ENCODE assay signal across 21 cellular contexts in genomic region chr6:87049779-87050178, GRCh38. TPM values are rescaled to one million over a fixed set of nuclear protein-coding genes. Genes with fewer than 3 reads are reported as not detected.
"Had no signal": no experiment of that assay in that cellular context is flagged by ENCODE, and none has a peak within 500 bp of the region (broad histone marks: within the 10 kb centered on the region; RNA-seq: fewer than 3 reads in every experiment).

No MANE protein-coding gene starts in this region.

- H3K4me1 ChIP-seq: ascending aorta, breast epithelium, gastrocnemius medialis, heart left ventricle, suprapubic skin had no signal

- FAIRE-seq: small intestine had no signal

- H3K9me3 ChIP-seq: ascending aorta, breast epithelium, gastrocnemius medialis, heart left ventricle, suprapubic skin had no signal

- H3K27me3 ChIP-seq: ascending aorta, breast epithelium, gastrocnemius medialis had no signal

- H3K27ac ChIP-seq: ascending aorta, breast epithelium, dorsolateral prefrontal cortex, gastrocnemius medialis, heart left ventricle, suprapubic skin had no signal

- H3K4me3 ChIP-seq: ascending aorta, breast epithelium, dorsolateral prefrontal cortex, gastrocnemius medialis, heart left ventricle, suprapubic skin had no signal

- H3K36me3 ChIP-seq: ascending aorta, breast epithelium, gastrocnemius medialis, heart left ventricle, suprapubic skin had no signal

- ATAC-seq: activated naive CD8-positive, alpha-beta T cell treated with anti-CD3 and anti-CD28 coated beads, Interleukin-2, amount 50 U/mL, for 24 hours; activated T-helper 17 cell treated with anti-CD3 and anti-CD28 coated beads, Interleukin-2, amount 50 U/mL, for 72 hours; gastrocnemius medialis; right cardiac atrium had no signal

- DNase-seq: activated CD4-positive, alpha-beta T cell treated with anti-CD3 and anti-CD28 coated beads for 1 hour; activated CD4-positive, alpha-beta T cell treated with anti-CD3 and anti-CD28 coated beads, Interleukin-2, amount 50 U/mL, for 4 hours; activated naive CD4-positive, alpha-beta T cell treated with anti-CD3 and anti-CD28 coated beads for 36 hours; activated naive CD8-positive, alpha-beta T cell treated with anti-CD3 and anti-CD28 coated beads, Interleukin-2, amount 50 U/mL, for 24 hours; activated T-cell treated with anti-CD3 and anti-CD28 coated beads for 4 hours; dorsolateral prefrontal cortex; erythroblast; gastrocnemius medialis; heart left ventricle; nucleus accumbens; right cardiac atrium; small intestine; stimulated activated CD4-positive, alpha-beta T cell treated with anti-CD3 and anti-CD28 coated beads, Interleukin-4, amount 100 ng/mL, for 24 hours; T-helper 9 cell had no signal

RNA-seq across cellular contexts. Expression of gene CGA, which starts 45.1 kb away (rescaled TPM):
- total RNA-seq: activated naive CD4-positive, alpha-beta T cell treated with anti-CD3 and anti-CD28 coated beads for 36 hours; ascending aorta; breast epithelium; chondrocyte; gastrocnemius medialis; mesenteric fat pad; posterior vena cava had no signal
- polyA plus RNA-seq: small intestine had no signal
